1 cellular context compared by ENCODE assay signal in the genomic region with DNA sequence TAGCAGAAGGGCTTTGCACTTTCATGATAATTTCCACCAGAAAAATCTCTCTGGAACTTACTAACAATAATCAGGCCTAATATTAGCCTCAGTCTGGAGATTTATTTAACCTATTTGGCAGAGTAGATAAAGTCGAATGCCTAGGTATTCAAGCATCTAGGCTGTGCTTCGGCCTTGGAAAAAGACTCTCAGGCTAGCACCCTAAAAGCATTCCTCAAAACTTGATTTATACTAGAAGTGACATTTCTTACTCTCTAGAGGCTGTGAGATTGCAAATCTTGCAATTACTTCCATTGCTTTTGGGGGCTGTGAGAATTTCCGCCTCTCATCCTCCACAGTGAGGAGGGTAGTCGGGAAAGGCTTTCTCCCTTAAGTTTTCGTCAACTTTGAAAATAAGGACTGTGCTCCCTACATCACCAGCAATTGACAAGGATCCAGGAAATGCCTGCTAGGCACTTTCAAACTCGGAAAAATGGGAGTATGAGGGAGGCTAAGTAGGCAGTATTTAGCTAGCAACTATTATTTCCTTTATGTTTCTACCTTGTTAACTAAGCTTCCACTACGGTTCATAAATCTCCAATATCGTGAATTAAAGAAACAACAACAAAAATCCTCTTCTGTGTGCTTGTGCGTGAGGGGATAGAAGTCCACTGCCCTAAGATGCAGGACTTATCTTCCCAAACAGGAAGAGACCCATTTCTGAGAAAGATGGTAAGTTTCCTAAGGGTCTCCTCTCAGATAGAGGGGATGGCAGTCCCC.
TF ChIP-seq lines count a peak whose summit lies in the region.

No MANE protein-coding gene starts in this region.

TF ChIP-seq in HCT116, 20 proteins besides CTCF, POLR2A, EP300 and RAD21 (continued from another document):
- TF ChIP-seq, protein P1, sequence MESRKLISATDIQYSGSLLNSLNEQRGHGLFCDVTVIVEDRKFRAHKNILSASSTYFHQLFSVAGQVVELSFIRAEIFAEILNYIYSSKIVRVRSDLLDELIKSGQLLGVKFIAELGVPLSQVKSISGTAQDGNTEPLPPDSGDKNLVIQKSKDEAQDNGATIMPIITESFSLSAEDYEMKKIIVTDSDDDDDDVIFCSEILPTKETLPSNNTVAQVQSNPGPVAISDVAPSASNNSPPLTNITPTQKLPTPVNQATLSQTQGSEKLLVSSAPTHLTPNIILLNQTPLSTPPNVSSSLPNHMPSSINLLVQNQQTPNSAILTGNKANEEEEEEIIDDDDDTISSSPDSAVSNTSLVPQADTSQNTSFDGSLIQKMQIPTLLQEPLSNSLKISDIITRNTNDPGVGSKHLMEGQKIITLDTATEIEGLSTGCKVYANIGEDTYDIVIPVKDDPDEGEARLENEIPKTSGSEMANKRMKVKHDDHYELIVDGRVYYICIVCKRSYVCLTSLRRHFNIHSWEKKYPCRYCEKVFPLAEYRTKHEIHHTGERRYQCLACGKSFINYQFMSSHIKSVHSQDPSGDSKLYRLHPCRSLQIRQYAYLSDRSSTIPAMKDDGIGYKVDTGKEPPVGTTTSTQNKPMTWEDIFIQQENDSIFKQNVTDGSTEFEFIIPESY (IDR thresholded peaks at IDR 0.05; ENCODE audit: extremely low read depth, insufficient replicate concordance, low read length), result no peak
- TF ChIP-seq TCF7L2 (IDR thresholded peaks at IDR 0.05; ENCODE audit: borderline replicate concordance, extremely low read depth, insufficient read depth, insufficient read length), result no peak
TF ChIP-seq in HCT116: peak in this region for 1.
